10 cellular contexts compared by ENCODE assay signal in genomic region chr16:85157813-85158701, GRCh38. TPM values are rescaled to one million over a fixed set of nuclear protein-coding genes. Genes with fewer than 3 reads are reported as not detected.
DNase-seq lines count a peak whose midpoint lies in the region; ATAC-seq and TF ChIP-seq lines count a peak whose summit lies in the region.
"Had no signal": no experiment of that assay in that cellular context is flagged by ENCODE, and none has a peak within 500 bp of the region (broad histone marks: within the 10 kb centered on the region; RNA-seq: fewer than 3 reads in every experiment).

No MANE protein-coding gene starts in this region.

- H4K91ac ChIP-seq in mesenchymal stem cell (ENCODE audit: low read length): peak overlapping the region; percentile 64

- H2BK12ac ChIP-seq in mesenchymal stem cell (ENCODE audit: low read length in 2 of 2): peak overlapping the region; percentile 81 to 91

- peak overlapping the region in 9 of 11 experiments; percentile 6 to 70 (median 39); a peak in 14 of 22 replicates for H3K27ac ChIP-seq in BLaER1 treated with 17β-estradiol and CSF1 and Interleukin-3, amounts not matched to agents 10 nM and 100 nM
- no peak overlapping the region for H3K27ac ChIP-seq in mesenchymal stem cell (ENCODE audit: low read length, poor library complexity, severe bottlenecking)
- H3K27ac ChIP-seq in RWPE1: no peak overlapping the region
- H3K27ac ChIP-seq: breast epithelium had no signal

- peaks cover 10% of the 10 kb centered on the region for H3K4me1 Mint-ChIP-seq in activated T-helper 1 cell treated with anti-CD3 and anti-CD28 coated beads, Interleukin-12 subunit alpha, Interleukin-12 subunit beta, Interleukin-2, Interleukin-4 antibody, amounts not matched to agents 30 ng/mL and 10 ng/mL and 1 ng/mL, durations not matched to agents 14 hours and 24 hours and 36 hours (ENCODE audit: low read depth)

- DNase-seq in HuH-7 (ENCODE audit: low spot score): peak; percentile 89
- DNase-seq in activated T-helper 1 cell treated with anti-CD3 and anti-CD28 coated beads, Interleukin-12 subunit alpha, Interleukin-12 subunit beta, Interleukin-2, Interleukin-4 antibody, amounts not matched to agents 30 ng/mL and 10 ng/mL and 1 ng/mL, durations not matched to agents 14 hours and 24 hours and 36 hours (ENCODE audit: low spot score): no peak
- DNase-seq in mesenchymal stem cell: peak; percentile 80
- no peak for DNase-seq in RWPE1 (ENCODE audit: low spot score)
- DNase-seq in anterior cingulate cortex (lab: John Stamatoyannopoulos, UW): no peak
- DNase-seq in activated CD4-positive, CD25-positive, alpha-beta regulatory T cell (lab: John Stamatoyannopoulos, UW): no peak
- DNase-seq: NCI-H1092 treated with DMSO at 0.1 percent for 48 hours had no signal

- peak overlapping the region; percentile 82 for H2BK15ac ChIP-seq in mesenchymal stem cell (ENCODE audit: low read depth, poor library complexity, severe bottlenecking)

- H3K9ac ChIP-seq in BLaER1 treated with 17β-estradiol and CSF1 and Interleukin-3, amounts not matched to agents 10 nM and 100 nM: peak overlapping the region in 7 of 11 experiments; percentile 9 to 55 (median 36); a peak in 9 of 22 replicates
- no peak overlapping the region for H3K9ac ChIP-seq in mesenchymal stem cell (ENCODE audit: low read length)

- peaks cover 6% of the 10 kb centered on the region for H3K27me3 Mint-ChIP-seq in activated T-helper 1 cell treated with anti-CD3 and anti-CD28 coated beads, Interleukin-12 subunit alpha, Interleukin-12 subunit beta, Interleukin-2, Interleukin-4 antibody, amounts not matched to agents 30 ng/mL and 10 ng/mL and 1 ng/mL, durations not matched to agents 14 hours and 24 hours and 36 hours (ENCODE audit: insufficient read depth)

- no peaks in the 10 kb centered on the region for H3K27me3 ChIP-seq in BLaER1 treated with 17β-estradiol and CSF1 and Interleukin-3, amounts not matched to agents 10 nM and 100 nM
- no peaks in the 10 kb centered on the region for H3K27me3 ChIP-seq in mesenchymal stem cell (ENCODE audit: control insufficient read depth in 1 of 2, insufficient read depth in 1 of 2, low read length in 2 of 2)
- H3K27me3 ChIP-seq: breast epithelium had no signal

- no peak overlapping the region for H2AK5ac ChIP-seq in mesenchymal stem cell (ENCODE audit: low read length, severe bottlenecking)

- H3K18ac ChIP-seq in mesenchymal stem cell (ENCODE audit: low read depth in 1 of 2, low read length in 2 of 2): peak overlapping the region; percentile 74 to 79

- no peaks in the 10 kb centered on the region for H3K36me3 ChIP-seq in BLaER1 treated with 17β-estradiol and CSF1 and Interleukin-3, amounts not matched to agents 10 nM and 100 nM
- no peaks in the 10 kb centered on the region for H3K36me3 ChIP-seq in mesenchymal stem cell (ENCODE audit: control insufficient read depth in 1 of 2, insufficient read depth in 2 of 2, low read depth in 1 of 2, low read length in 2 of 2)
- H3K36me3 ChIP-seq: breast epithelium had no signal

- POLR2A ChIA-PET in RWPE1 (lab: Yijun Ruan, JAX; ENCODE audit: low non-redundant PET): no interaction called here

- H3K4me3 Mint-ChIP-seq in activated T-helper 1 cell treated with anti-CD3 and anti-CD28 coated beads, Interleukin-12 subunit alpha, Interleukin-12 subunit beta, Interleukin-2, Interleukin-4 antibody, amounts not matched to agents 30 ng/mL and 10 ng/mL and 1 ng/mL, durations not matched to agents 14 hours and 24 hours and 36 hours: no peak overlapping the region

- no peaks in the 10 kb centered on the region for H3K79me1 ChIP-seq in mesenchymal stem cell (replicated peaks; ENCODE audit: low read length, poor library complexity, severe bottlenecking)

- no peak overlapping the region for H3K23ac ChIP-seq in mesenchymal stem cell (ENCODE audit: low read length in 2 of 2)

- H3K9me3 Mint-ChIP-seq in activated T-helper 1 cell treated with anti-CD3 and anti-CD28 coated beads, Interleukin-12 subunit alpha, Interleukin-12 subunit beta, Interleukin-2, Interleukin-4 antibody, amounts not matched to agents 30 ng/mL and 10 ng/mL and 1 ng/mL, durations not matched to agents 14 hours and 24 hours and 36 hours: no peaks in the 10 kb centered on the region

- no peak for ATAC-seq in HG03469 (IDR thresholded peaks at IDR 0.05; ENCODE audit: unreplicated experiment)

- H2BK5ac ChIP-seq in mesenchymal stem cell (ENCODE audit: low read depth, low read length, poor library complexity, severe bottlenecking): no peak overlapping the region

- CTCF ChIA-PET in RWPE1 (lab: Yijun Ruan, JAX): no interaction called here

- H2AFZ ChIP-seq in mesenchymal stem cell (ENCODE audit: low read depth, low read length): peak overlapping the region; percentile 46

- H3K9me3 ChIP-seq in BLaER1 treated with 17β-estradiol and CSF1 and Interleukin-3, amounts not matched to agents 10 nM and 100 nM (replicated peaks in 1 of 11): no peaks in the 10 kb centered on the region
- no peaks in the 10 kb centered on the region for H3K9me3 ChIP-seq in mesenchymal stem cell (ENCODE audit: control insufficient read depth, low read length)
- H3K9me3 ChIP-seq: breast epithelium had no signal

- peak overlapping the region; percentile 81 for H2BK120ac ChIP-seq in mesenchymal stem cell (ENCODE audit: low read depth, low read length)

- H4K8ac ChIP-seq in mesenchymal stem cell (ENCODE audit: low read length): peak overlapping the region; percentile 95

- no peaks in the 10 kb centered on the region for H3K36me3 Mint-ChIP-seq in activated T-helper 1 cell treated with anti-CD3 and anti-CD28 coated beads, Interleukin-12 subunit alpha, Interleukin-12 subunit beta, Interleukin-2, Interleukin-4 antibody, amounts not matched to agents 30 ng/mL and 10 ng/mL and 1 ng/mL, durations not matched to agents 14 hours and 24 hours and 36 hours (ENCODE audit: low read depth)

- 50% methylated on average over 19 of the region's 19 CpGs for WGBS in mesenchymal stem cell

- TF ChIP-seq CTCF in RWPE1 (conservative IDR thresholded peaks at IDR 0.05; ENCODE audit: low read depth): no peak

- H4K20me1 ChIP-seq in BLaER1 treated with 17β-estradiol and CSF1 and Interleukin-3, amounts not matched to agents 10 nM and 100 nM: no peaks in the 10 kb centered on the region

- H3K4me2 ChIP-seq in BLaER1 treated with 17β-estradiol and CSF1 and Interleukin-3, amounts not matched to agents 10 nM and 100 nM: peak overlapping the region; percentile 67 to 89 (median 79)
- no peak overlapping the region for H3K4me2 ChIP-seq in mesenchymal stem cell (ENCODE audit: low read length, poor library complexity, severe bottlenecking)

- H3K4me1 ChIP-seq in BLaER1 treated with 17β-estradiol and CSF1 and Interleukin-3, amounts not matched to agents 10 nM and 100 nM: peaks cover 34 to 47% (median 43%) of the 10 kb centered on the region in 10 experiments
- H3K4me1 ChIP-seq in mesenchymal stem cell (ENCODE audit: control insufficient read depth, insufficient read depth, low read depth, low read length): peaks cover 28% of the 10 kb centered on the region
- H3K4me1 ChIP-seq: breast epithelium had no signal

- intact Hi-C loops in activated T-helper 1 cell treated with anti-CD3 and anti-CD28 coated beads, Interleukin-12 subunit alpha, Interleukin-12 subunit beta, Interleukin-2, Interleukin-4 antibody, amounts not matched to agents 30 ng/mL and 10 ng/mL and 1 ng/mL, durations not matched to agents 14 hours and 24 hours and 36 hours (cut with micrococcal nuclease): no loop called here

- no peak overlapping the region for H3K14ac ChIP-seq in mesenchymal stem cell (ENCODE audit: low read length in 2 of 2)

- H3K4ac ChIP-seq in mesenchymal stem cell (ENCODE audit: low read depth in 1 of 2, low read length in 2 of 2): peak overlapping the region; percentile 67 to 69

- H3K27ac Mint-ChIP-seq in activated T-helper 1 cell treated with anti-CD3 and anti-CD28 coated beads, Interleukin-12 subunit alpha, Interleukin-12 subunit beta, Interleukin-2, Interleukin-4 antibody, amounts not matched to agents 30 ng/mL and 10 ng/mL and 1 ng/mL, durations not matched to agents 14 hours and 24 hours and 36 hours: peak overlapping the region; percentile 74

- peak overlapping the region in 2 of 10 experiments; percentile 9 to 55; a peak in 4 of 20 replicates for H3K4me3 ChIP-seq in BLaER1 treated with 17β-estradiol and CSF1 and Interleukin-3, amounts not matched to agents 10 nM and 100 nM
- H3K4me3 ChIP-seq in mesenchymal stem cell (ENCODE audit: insufficient read depth in 1 of 2, low read depth in 1 of 2, low read length in 2 of 2): no peak overlapping the region
- H3K4me3 ChIP-seq: breast epithelium had no signal

RNA-seq across cellular contexts. Expression of gene CIBAR2, which starts 45.8 kb away (rescaled TPM):
- not detected in 2 replicates for total RNA-seq in activated T-helper 1 cell treated with anti-CD3 and anti-CD28 coated beads, Interleukin-12 subunit alpha, Interleukin-12 subunit beta, Interleukin-2, Interleukin-4 antibody, amounts not matched to agents 30 ng/mL and 10 ng/mL and 1 ng/mL, durations not matched to agents 14 hours and 24 hours and 36 hours
- polyA plus RNA-seq in mesenchymal stem cell (2013, experiment 1 of 2): 0.03 TPM
- polyA plus RNA-seq in mesenchymal stem cell (2013, experiment 2 of 2): 0.07 TPM
- total RNA-seq: breast epithelium had no signal

Comparison
In these comparisons a context has a peak if more than half of its experiments do, and no peak if none do; other contexts are left out.
1. H3K27ac ChIP-seq: peak in BLaER1 treated with 17β-estradiol and CSF1 and Interleukin-3, amounts not matched to agents 10 nM and 100 nM (9 of 11); none in mesenchymal stem cell (single experiment) and RWPE1 (single experiment).
2. DNase-seq: peak in HuH-7 (single experiment) and mesenchymal stem cell (single experiment); none in activated T-helper 1 cell treated with anti-CD3 and anti-CD28 coated beads, Interleukin-12 subunit alpha, Interleukin-12 subunit beta, Interleukin-2, Interleukin-4 antibody, amounts not matched to agents 30 ng/mL and 10 ng/mL and 1 ng/mL, durations not matched to agents 14 hours and 24 hours and 36 hours (single experiment), RWPE1 (single experiment), anterior cingulate cortex (0 of 58) and activated CD4-positive, CD25-positive, alpha-beta regulatory T cell (0 of 4).